In the genomic region with DNA sequence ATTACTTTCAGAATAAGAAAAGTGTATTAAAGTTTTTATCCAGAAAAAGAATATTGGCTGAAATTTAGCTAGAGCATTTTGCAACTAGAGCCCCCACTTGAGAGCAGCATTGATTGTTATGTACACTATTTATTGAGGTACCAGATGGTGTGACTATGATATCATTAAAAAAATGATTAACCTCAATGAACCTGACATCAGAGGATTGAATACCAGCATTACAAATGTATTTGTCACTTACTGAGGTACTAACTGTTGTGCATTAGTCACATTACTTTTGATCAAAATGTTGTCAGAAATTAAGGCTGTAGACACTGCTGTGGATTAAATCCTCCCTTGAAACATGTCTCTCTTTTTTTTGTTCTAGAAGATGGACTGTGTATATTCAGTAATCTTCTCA, we compare ENCODE assay signal across 21 cellular contexts.
A peak's percentile ranks its signal among the peaks of the same experiment; 100 is the strongest.
DNase-seq lines count a peak whose midpoint lies in the region; ATAC-seq, FAIRE-seq and TF ChIP-seq lines count a peak whose summit lies in the region.
"Had no signal": no experiment of that assay in that cellular context is flagged by ENCODE, and none has a peak within 500 bp of the region (broad histone marks: within the 10 kb centered on the region; RNA-seq: fewer than 3 reads in every experiment).

No MANE protein-coding gene starts in this region.

- no peak overlapping the region for H3K27ac Mint-ChIP-seq in astrocyte (ENCODE audit: unreplicated experiment)
- H3K27ac Mint-ChIP-seq in activated T-cell treated with anti-CD3 and anti-CD28 coated beads, Interleukin-2, amount 50 U/mL, for 24 hours = no peak overlapping the region

- TF ChIP-seq CTCF in HCT116 (IDR thresholded peaks at IDR 0.05 in 2 of 3, conservative IDR thresholded peaks at IDR 0.05 in 1 of 3; ENCODE audit: borderline replicate concordance in 1 of 3, insufficient read depth in 1 of 3, low read depth in 2 of 3, low read length in 2 of 3) (no peak), astrocyte (IDR thresholded peaks at IDR 0.05; ENCODE audit: insufficient read depth, low read depth, low read length) (no peak), upper lobe of right lung (IDR thresholded peaks at IDR 0.05) (no peak)

- H2AFZ ChIP-seq in HCT116 (ENCODE audit: low read depth, low read length, poor library complexity, severe bottlenecking) = no peak overlapping the region
- H2AFZ ChIP-seq in astrocyte (ENCODE audit: low read depth, low read length) = no peak overlapping the region
- H2AFZ ChIP-seq: PC-9 had no signal

- H3K79me2 ChIP-seq in HCT116 (ENCODE audit: insufficient read depth, low read length) = no peaks in the 10 kb centered on the region
- no peaks in the 10 kb centered on the region for H3K79me2 ChIP-seq in astrocyte (ENCODE audit: insufficient read depth, low read length)

- no peaks in the 10 kb centered on the region for H3K27me3 Mint-ChIP-seq in astrocyte (ENCODE audit: low read depth, unreplicated experiment)
- no peaks in the 10 kb centered on the region for H3K27me3 Mint-ChIP-seq in activated T-cell treated with anti-CD3 and anti-CD28 coated beads, Interleukin-2, amount 50 U/mL, for 24 hours

- no peaks in the 10 kb centered on the region for H3K9me2 ChIP-seq in HCT116 (ENCODE audit: insufficient read depth)

- H3K36me3 ChIP-seq in HCT116 (ENCODE audit: control insufficient read depth in 1 of 2, insufficient read depth in 2 of 2, low read length in 2 of 2) = no peaks in the 10 kb centered on the region
- no peaks in the 10 kb centered on the region for H3K36me3 ChIP-seq in astrocyte (ENCODE audit: insufficient read depth, low read length)
- peaks cover 26% of the 10 kb centered on the region for H3K36me3 ChIP-seq in upper lobe of right lung

- no TSS peak for BruUV-seq in HCT116 (replicated peaks; lab: Mats Ljungman, UMichigan)

- peak; percentile 76 for FAIRE-seq in astrocyte (lab: Jason Lieb, UNC)
- FAIRE-seq: G401.6, HepG2 had no signal

- no peak overlapping the region for H3K9ac ChIP-seq in HCT116 (ENCODE audit: low read length)
- H3K9ac ChIP-seq in astrocyte (ENCODE audit: low read length) = no peak overlapping the region

- intact Hi-C loops in HCT116 (cut with micrococcal nuclease) (loop anchor here (2.0 kb wide), 1 partner anchor 44 kb away; no protein-coding TSS in a partner anchor), upper lobe of right lung (cut with DNase I) (no loop called here)

- no peak for TF ChIP-seq RAD21 in HCT116 (IDR thresholded peaks at IDR 0.05; ENCODE audit: low read depth)

- H4K20me1 ChIP-seq in HCT116 (ENCODE audit: insufficient read depth) (0 out of 2 replicates have a peak, but pooled peaks cover 3% of the 10 kb centered on the region), astrocyte (ENCODE audit: insufficient read depth, low read length) (no peaks in the 10 kb centered on the region)

- TF ChIP-seq POLR2A in HCT116 (IDR thresholded peaks at IDR 0.05; ENCODE audit: borderline replicate concordance, extremely low read depth, insufficient read depth, insufficient read length) = no peak

- H3K36me3 Mint-ChIP-seq in astrocyte (ENCODE audit: low read depth, unreplicated experiment) = peaks cover 1% of the 10 kb centered on the region
- peaks cover 67% of the 10 kb centered on the region for H3K36me3 Mint-ChIP-seq in activated T-cell treated with anti-CD3 and anti-CD28 coated beads, Interleukin-2, amount 50 U/mL, for 24 hours (ENCODE audit: low read depth)

- no peaks in the 10 kb centered on the region for H3K27me3 ChIP-seq in HCT116 (ENCODE audit: insufficient read depth, low read length)
- H3K27me3 ChIP-seq in astrocyte (ENCODE audit: insufficient read depth, low read length) = no peaks in the 10 kb centered on the region
- no peaks in the 10 kb centered on the region for H3K27me3 ChIP-seq in upper lobe of right lung

- H3K4me3 ChIP-seq in HCT116 (replicated peaks in 1 of 2; ENCODE audit: low read depth in 1 of 2, low read length in 2 of 2) (no peak overlapping the region), astrocyte (ENCODE audit: insufficient read depth, low read depth, low read length) (no peak overlapping the region), upper lobe of right lung (no peak overlapping the region)
- H3K4me3 ChIP-seq: PC-9 had no signal

- in situ Hi-C loops in ACHN (cut with HindIII; ENCODE audit: low pct_ligation_motif_present, low pct_unique_long_range_greater_than_20kb, low sequenced_read_pairs) = no loop called here
- in situ Hi-C loops in G401 (cut with HindIII; ENCODE audit: low sequenced_read_pairs) = no loop called here

- H3K4me2 ChIP-seq in HCT116 (ENCODE audit: low read length) = peak overlapping the region; percentile 33; the same call in 1 of the 2 replicates
- no peak overlapping the region for H3K4me2 ChIP-seq in astrocyte (ENCODE audit: low read length)
- H3K4me2 ChIP-seq: PC-9 had no signal

- no peaks in the 10 kb centered on the region for H3K9me3 Mint-ChIP-seq in astrocyte (ENCODE audit: unreplicated experiment)
- H3K9me3 Mint-ChIP-seq in activated T-cell treated with anti-CD3 and anti-CD28 coated beads, Interleukin-2, amount 50 U/mL, for 24 hours = no peaks in the 10 kb centered on the region

- H3K4me1 Mint-ChIP-seq in astrocyte (ENCODE audit: low read depth, unreplicated experiment) = peaks cover 29% of the 10 kb centered on the region
- peaks cover 20% of the 10 kb centered on the region for H3K4me1 Mint-ChIP-seq in activated T-cell treated with anti-CD3 and anti-CD28 coated beads, Interleukin-2, amount 50 U/mL, for 24 hours (ENCODE audit: low read depth)

- RAD21 ChIA-PET in HCT116 (lab: Charles Lee; ENCODE audit: low non-redundant PET in 1 of 2, low total read pairs in 2 of 2, uncharacterized antibody in 2 of 2, unreplicated experiment in 2 of 2) = no interaction called here

- no peak overlapping the region for H3K27ac ChIP-seq in HCT116 (ENCODE audit: low read depth, low read length)
- no peak overlapping the region for H3K27ac ChIP-seq in astrocyte (ENCODE audit: low read depth, low read length)
- H3K27ac ChIP-seq in upper lobe of right lung = no peak overlapping the region
- H3K27ac ChIP-seq: PC-9 had no signal

- CTCF ChIA-PET in HCT116 (lab: Charles Lee) = no interaction called here

- H3K4me1 ChIP-seq in HCT116 (ENCODE audit: control insufficient read depth in 1 of 2, insufficient read depth in 2 of 2, low read length in 2 of 2) (peaks cover 6 to 26% of the 10 kb centered on the region in 2 experiments), astrocyte (ENCODE audit: insufficient read depth, low read length) (peaks cover 19% of the 10 kb centered on the region), upper lobe of right lung (no peaks in the 10 kb centered on the region)

- H3K4me3 Mint-ChIP-seq in astrocyte (ENCODE audit: unreplicated experiment) = no peak overlapping the region
- no peak overlapping the region for H3K4me3 Mint-ChIP-seq in activated T-cell treated with anti-CD3 and anti-CD28 coated beads, Interleukin-2, amount 50 U/mL, for 24 hours

- POLR2A ChIA-PET in HCT116 (lab: Charles Lee) = no interaction called here

- no peak; the same call in 1 of the 2 replicates for ATAC-seq in HCT116
- ATAC-seq in upper lobe of right lung = no peak
- no peak for ATAC-seq in HG02852 (IDR thresholded peaks at IDR 0.05; ENCODE audit: unreplicated experiment)
- ATAC-seq: HepG2 had no signal

- H3K9me3 ChIP-seq in HCT116 (ENCODE audit: control insufficient read depth in 1 of 2, insufficient read depth in 1 of 2, low read depth in 1 of 2, low read length in 2 of 2) = no peaks in the 10 kb centered on the region
- no peaks in the 10 kb centered on the region for H3K9me3 ChIP-seq in astrocyte (ENCODE audit: insufficient read depth, low read depth, low read length)
- H3K9me3 ChIP-seq in upper lobe of right lung = no peaks in the 10 kb centered on the region

- DNase-seq in ACHN = peak; percentile 60
- no peak for DNase-seq in HCT116 (ENCODE audit: low read depth, low spot score)
- no peak for DNase-seq in astrocyte (ENCODE audit: low read depth)
- peak; percentile 34 for DNase-seq in glomerular visceral epithelial cell (ENCODE audit: extremely low spot score)
- DNase-seq in upper lobe of right lung = no peak
- DNase-seq in activated T-cell treated with anti-CD3 and anti-CD28 coated beads, Interleukin-2, amount 50 U/mL, for 24 hours = no peak
- no peak for DNase-seq in G401 (ENCODE audit: low spot score)
- DNase-seq: 8988T; Karpas-422; NCI-H1092 treated with DMSO at 0.1 percent for 48 hours; NCI-H1436; NCI-H1930; NCI-H446; NCI-H524 treated with DMSO at 0.1 percent for 48 hours; NCI-H82; NK-92 treated with Interleukin-12 subunit alpha and Interleukin-12 subunit beta, amount 100 ng/mL, for 24 hours; PC-9; SHP77 treated with DMSO at 0.1 percent for 48 hours had no signal

TF ChIP-seq in HCT116, 20 proteins besides CTCF, POLR2A, EP300 and RAD21:
- no peak for TF ChIP-seq SRF (IDR thresholded peaks at IDR 0.05; ENCODE audit: low read depth)
- no peak for TF ChIP-seq ZNF274 (IDR thresholded peaks at IDR 0.05; ENCODE audit: low read depth, low read length)
- no peak for TF ChIP-seq JUND (IDR thresholded peaks at IDR 0.05)
- TF ChIP-seq CBX3 (IDR thresholded peaks at IDR 0.05; ENCODE audit: low read depth) = no peak
- 0 out of 2 replicates have a peak, but pooled peaks have one; percentile 4 for TF ChIP-seq FOSL1 (IDR thresholded peaks at IDR 0.05; ENCODE audit: low read depth)
- TF ChIP-seq SP1 (IDR thresholded peaks at IDR 0.05; ENCODE audit: low read depth) = no peak

Comparison
In these comparisons a context has a peak if more than half of its experiments do, and no peak if none do; other contexts are left out.
1. DNase-seq: peak in ACHN (single experiment) and glomerular visceral epithelial cell (single experiment); none in HCT116 (single experiment), astrocyte (single experiment), upper lobe of right lung (single experiment), activated T-cell treated with anti-CD3 and anti-CD28 coated beads, Interleukin-2, amount 50 U/mL, for 24 hours (single experiment) and G401 (single experiment).